8 cellular contexts compared by ENCODE assay signal in the genomic region with DNA sequence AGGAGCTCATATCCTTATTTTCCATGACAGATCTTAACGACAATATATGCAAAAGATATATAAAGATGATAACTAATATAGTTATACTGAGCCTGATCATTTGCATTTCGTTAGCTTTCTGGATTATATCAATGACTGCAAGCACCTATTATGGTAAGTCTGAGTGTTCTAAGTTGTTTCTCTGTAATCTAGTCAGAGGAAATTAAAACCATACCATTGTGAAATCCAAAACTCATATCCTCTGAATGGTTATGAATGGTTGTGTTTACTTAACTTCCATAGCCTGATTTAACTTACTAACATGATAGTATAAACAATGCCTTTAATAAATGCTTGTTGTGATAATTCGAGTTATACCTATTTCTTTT. TPM values are rescaled to one million over a fixed set of nuclear protein-coding genes. Genes with fewer than 3 reads are reported as not detected.
DNase-seq lines count a peak whose midpoint lies in the region; ATAC-seq, FAIRE-seq and TF ChIP-seq lines count a peak whose summit lies in the region.

No MANE protein-coding gene starts in this region.

- RAD21 ChIA-PET in HCT116 (lab: Charles Lee; ENCODE audit: low non-redundant PET in 1 of 2, low total read pairs in 2 of 2, uncharacterized antibody in 2 of 2, unreplicated experiment in 2 of 2): no interaction called here

- H3K9ac ChIP-seq in HCT116 (ENCODE audit: low read length): peak overlapping the region; percentile 69
- peak overlapping the region; percentile 83 for H3K9ac ChIP-seq in astrocyte (ENCODE audit: low read length)

- peaks cover 7% of the 10 kb centered on the region for H3K4me1 Mint-ChIP-seq in astrocyte (ENCODE audit: low read depth, unreplicated experiment)

- H3K27ac ChIP-seq in HCT116 (ENCODE audit: low read depth, low read length) (peak overlapping the region; percentile 84), astrocyte (ENCODE audit: low read depth, low read length) (peak overlapping the region; percentile 85), lower lobe of right lung (peak overlapping the region; percentile 76), aorta (ENCODE audit: low read depth in 1 of 2, low read length in 2 of 2) (no peak overlapping the region)

- peak overlapping the region; percentile 93 for H3K4me3 Mint-ChIP-seq in astrocyte (ENCODE audit: unreplicated experiment)

- H3K79me2 ChIP-seq in HCT116 (ENCODE audit: insufficient read depth, low read length) (no peaks in the 10 kb centered on the region), astrocyte (ENCODE audit: insufficient read depth, low read length) (peaks cover 15% of the 10 kb centered on the region)

- peaks cover 0 to 19% of the 10 kb centered on the region in 2 experiments; a peak in 2 of 4 replicates for H3K4me1 ChIP-seq in HCT116 (ENCODE audit: control insufficient read depth in 1 of 2, insufficient read depth in 2 of 2, low read length in 2 of 2)
- H3K4me1 ChIP-seq in astrocyte (ENCODE audit: insufficient read depth, low read length): peaks cover 10% of the 10 kb centered on the region
- peaks cover 19% of the 10 kb centered on the region for H3K4me1 ChIP-seq in lower lobe of right lung
- peaks cover 0 to 4% of the 10 kb centered on the region in 2 donors for H3K4me1 ChIP-seq in aorta (ENCODE audit: control insufficient read depth in 1 of 2, insufficient read depth in 2 of 2, low read length in 2 of 2)

- CTCF ChIA-PET in AG04449 (lab: Yijun Ruan, JAX) (interaction anchor here (0.8 to 3.7 kb wide), 14 partner anchors 8 to 122 kb away, joined by 3 to 23 read pairs (median 6); partner anchors contain the start of genes THAP2 and ZFC3H1), HCT116 (lab: Charles Lee) (interaction anchor here (1.5 to 2.2 kb wide), 3 partner anchors 10 to 60 kb away, joined by 4 to 19 read pairs (median 8); partner anchors contain the start of genes THAP2 and ZFC3H1)

- H3K36me3 Mint-ChIP-seq in astrocyte (ENCODE audit: low read depth, unreplicated experiment): no peaks in the 10 kb centered on the region

- POLR2A ChIA-PET in AG04449 (lab: Yijun Ruan, JAX): interaction anchor here (0.6 to 3.9 kb wide), 3 partner anchors 23 to 72 kb away, joined by 3 to 33 read pairs (median 5); partner anchors contain the start of genes THAP2 and ZFC3H1
- POLR2A ChIA-PET in HCT116 (lab: Charles Lee): interaction anchor here (0.9 to 2.8 kb wide), 5 partner anchors 9 to 60 kb away, joined by 3 to 19 read pairs (median 5); partner anchors contain the start of genes THAP2 and ZFC3H1

- intact Hi-C loops in HCT116 (cut with micrococcal nuclease) (no loop called here), lower lobe of right lung (cut with DNase I) (no loop called here), aorta (cut with DNase I) (loop anchor here in 1 of 2 donors (1.0 to 10.0 kb wide), 3 partner anchors 22 to 158 kb away; partner anchors contain the start of genes RAB21 and THAP2)

- H3K27me3 Mint-ChIP-seq in astrocyte (ENCODE audit: low read depth, unreplicated experiment): no peaks in the 10 kb centered on the region

- DNase-seq in AG04449 (ENCODE audit: low read depth, low spot score): no peak
- no peak for DNase-seq in HCT116 (ENCODE audit: low read depth, low spot score)
- DNase-seq in astrocyte (ENCODE audit: low read depth): no peak
- DNase-seq in lower lobe of right lung: no peak
- no peak for DNase-seq in aorta
- no peak for DNase-seq in NK-92 treated with Interleukin-12 subunit alpha and Interleukin-12 subunit beta, amount 100 ng/mL, for 24 hours (lab: John Stamatoyannopoulos, UW)
- no peak for DNase-seq in UCSD-AML1 (lab: John Stamatoyannopoulos, UW; ENCODE audit: unreplicated experiment)

- H3K4me2 ChIP-seq in HCT116 (ENCODE audit: low read length): peak overlapping the region; percentile 87
- peak overlapping the region; percentile 96 for H3K4me2 ChIP-seq in astrocyte (ENCODE audit: low read length)

- no peaks in the 10 kb centered on the region for H4K20me1 ChIP-seq in HCT116 (ENCODE audit: insufficient read depth)
- H4K20me1 ChIP-seq in astrocyte (ENCODE audit: insufficient read depth, low read length): no peaks in the 10 kb centered on the region

- H2AFZ ChIP-seq in HCT116 (ENCODE audit: low read depth, low read length, poor library complexity, severe bottlenecking) (peak overlapping the region; percentile 47), astrocyte (ENCODE audit: low read depth, low read length) (peak overlapping the region; percentile 68)

- TSS peak; percentile 83 for BruUV-seq in HCT116 (replicated peaks; lab: Mats Ljungman, UMichigan)

- TF ChIP-seq CTCF in AG04449 (IDR thresholded peaks at IDR 0.05; ENCODE audit: insufficient read depth, low read length, missing control alignments) (no peak), HCT116 (IDR thresholded peaks at IDR 0.05 in 2 of 3, conservative IDR thresholded peaks at IDR 0.05 in 1 of 3; ENCODE audit: borderline replicate concordance in 1 of 3, insufficient read depth in 1 of 3, low read depth in 2 of 3, low read length in 2 of 3) (no peak), astrocyte (IDR thresholded peaks at IDR 0.05; ENCODE audit: insufficient read depth, low read depth, low read length) (no peak), lower lobe of right lung (IDR thresholded peaks at IDR 0.05) (no peak)

- no peaks in the 10 kb centered on the region for H3K9me2 ChIP-seq in HCT116 (ENCODE audit: insufficient read depth)

- ATAC-seq in HCT116 (no peak), lower lobe of right lung (no peak), aorta (ENCODE audit: low FRiP score) (no peak), HG03342 (IDR thresholded peaks at IDR 0.05; ENCODE audit: unreplicated experiment) (no peak)

- no peak for FAIRE-seq in astrocyte (lab: Jason Lieb, UNC)

- no peaks in the 10 kb centered on the region for H3K9me3 ChIP-seq in HCT116 (ENCODE audit: control insufficient read depth in 1 of 2, insufficient read depth in 1 of 2, low read depth in 1 of 2, low read length in 2 of 2)
- no peaks in the 10 kb centered on the region for H3K9me3 ChIP-seq in astrocyte (ENCODE audit: insufficient read depth, low read depth, low read length)
- H3K9me3 ChIP-seq in lower lobe of right lung: no peaks in the 10 kb centered on the region
- no peaks in the 10 kb centered on the region for H3K9me3 ChIP-seq in aorta (ENCODE audit: control insufficient read depth, low read length)

- H3K36me3 ChIP-seq in HCT116 (ENCODE audit: control insufficient read depth in 1 of 2, insufficient read depth in 2 of 2, low read length in 2 of 2) (no peaks in the 10 kb centered on the region), astrocyte (ENCODE audit: insufficient read depth, low read length) (no peaks in the 10 kb centered on the region), lower lobe of right lung (no peaks in the 10 kb centered on the region), aorta (ENCODE audit: control insufficient read depth in 1 of 2, insufficient read depth in 2 of 2, low read length in 1 of 2) (no peaks in the 10 kb centered on the region)

- TF ChIP-seq RAD21 in HCT116 (IDR thresholded peaks at IDR 0.05; ENCODE audit: low read depth): no peak

- H3K27ac Mint-ChIP-seq in astrocyte (ENCODE audit: unreplicated experiment): peak overlapping the region; percentile 79

- TF ChIP-seq POLR2A in HCT116 (IDR thresholded peaks at IDR 0.05; ENCODE audit: borderline replicate concordance, extremely low read depth, insufficient read depth, insufficient read length): no peak

- WGBS in aorta, 2 donors: 9% methylated on average over 3 of the region's 3 CpGs

- H3K27me3 ChIP-seq in HCT116 (ENCODE audit: insufficient read depth, low read length): no peaks in the 10 kb centered on the region
- H3K27me3 ChIP-seq in astrocyte (ENCODE audit: insufficient read depth, low read length): no peaks in the 10 kb centered on the region
- no peaks in the 10 kb centered on the region for H3K27me3 ChIP-seq in lower lobe of right lung (ENCODE audit: low read depth)
- no peaks in the 10 kb centered on the region for H3K27me3 ChIP-seq in aorta (ENCODE audit: control insufficient read depth in 1 of 2, insufficient read depth in 2 of 2, low read length in 1 of 2)

- H3K9me3 Mint-ChIP-seq in astrocyte (ENCODE audit: unreplicated experiment): no peaks in the 10 kb centered on the region

- H3K4me3 ChIP-seq in AG04449 (ENCODE audit: low read depth, low read length) (peak overlapping the region; percentile 90), HCT116 (replicated peaks in 1 of 2; ENCODE audit: low read depth in 1 of 2, low read length in 2 of 2) (peak overlapping the region; percentile 61 to 69), astrocyte (ENCODE audit: insufficient read depth, low read depth, low read length) (peak overlapping the region; percentile 78), lower lobe of right lung (peak overlapping the region; percentile 63), aorta (ENCODE audit: low read length in 2 of 2) (peak overlapping the region; percentile 34 to 73)

TF ChIP-seq in HCT116, 20 proteins besides CTCF, POLR2A, EP300 and RAD21:
- TF ChIP-seq ZFX (IDR thresholded peaks at IDR 0.05): no peak
- 0 out of 2 replicates have a peak, but pooled peaks have one; percentile 3 for TF ChIP-seq ELF1 (IDR thresholded peaks at IDR 0.05; ENCODE audit: borderline replicate concordance, low read depth)
- no peak for TF ChIP-seq EGR1 (IDR thresholded peaks at IDR 0.05; ENCODE audit: low read depth)
- no peak for TF ChIP-seq CBX3 (IDR thresholded peaks at IDR 0.05; ENCODE audit: low read depth)

RNA-seq across cellular contexts. Expression of gene TMEM19, which starts 0.8 kb away (rescaled TPM):
- 18.9 TPM for total RNA-seq in HCT116 (2021; ENCODE audit: unreplicated experiment)
- 11.0 and 12.4 TPM in 2 replicates for polyA plus RNA-seq in HCT116 (2012)
- total RNA-seq in astrocyte: 22.6 and 25.8 TPM in 2 replicates
- 31.4 TPM for total RNA-seq in lower lobe of right lung
- total RNA-seq in aorta: 10 to 100 TPM; 17.6 to 22.8 TPM
- polyA plus RNA-seq in aorta: 10 to 100 TPM; 13.6 to 13.9 TPM

RNA-seq across cellular contexts. Expression of gene THAP2, which starts 22.5 kb away (rescaled TPM):
- total RNA-seq in HCT116 (2021; ENCODE audit: unreplicated experiment) (3.7 TPM), astrocyte (6.0 and 6.3 TPM in 2 replicates), lower lobe of right lung (6.1 TPM), aorta (1 to 10 TPM; 4.3 to 6.0 TPM)
- polyA plus RNA-seq in HCT116 (2012): 1.4 and 2.5 TPM in 2 replicates
- polyA plus RNA-seq in aorta: 1 to 10 TPM in 1 of 2 donors, under 1 TPM in 1; 1.00 to 1.5 TPM

RNA-seq across cellular contexts. Expression of gene ZFC3H1, which starts 23.0 kb away (rescaled TPM):
- total RNA-seq in HCT116 (2021; ENCODE audit: unreplicated experiment) (37.1 TPM), astrocyte (50.9 and 51.7 TPM in 2 replicates), lower lobe of right lung (57.1 TPM), aorta (10 to 100 TPM; 71.7 to 95.3 TPM)
- 6.5 and 11.6 TPM in 2 replicates for polyA plus RNA-seq in HCT116 (2012)
- polyA plus RNA-seq in aorta: 10 to 100 TPM in 1 of 2 donors, 1 to 10 TPM in 1; 8.0 to 27.0 TPM

Comparison
In these comparisons a context has a peak if more than half of its experiments do, and no peak if none do; other contexts are left out.
1. H3K27ac ChIP-seq: peak in HCT116 (single experiment), astrocyte (single experiment) and lower lobe of right lung (single experiment); none in aorta (0 of 2).
2. Peak in every context shown above with its lines, with median percentiles within 50 percentile points of each other: H3K4me3 ChIP-seq.